Comparison of ENCODE assay signal across 15 cellular contexts in genomic region chr10:79224263-79224949, GRCh38.
DNase-seq lines count a peak whose midpoint lies in the region; ATAC-seq and TF ChIP-seq lines count a peak whose summit lies in the region.
"Had no signal": no experiment of that assay in that cellular context is flagged by ENCODE, and none has a peak within 500 bp of the region (broad histone marks: within the 10 kb centered on the region; RNA-seq: fewer than 3 reads in every experiment).

No MANE protein-coding gene starts in this region.

- H3K36me3 Mint-ChIP-seq in brain: peaks cover 29% of the 10 kb centered on the region
- H3K36me3 Mint-ChIP-seq in activated naive CD8-positive, alpha-beta T cell treated with anti-CD3 and anti-CD28 coated beads for 36 hours: no peaks in the 10 kb centered on the region

- in situ Hi-C loops in transverse colon (cut with MboI; ENCODE audit: low pct_ligation_motif_present in 1 of 4, low pct_unique_long_range_greater_than_20kb in 1 of 4, low sequenced_read_pairs in 3 of 4): loop anchor here in 1 of 4 donors (25.0 kb wide), 1 partner anchor 1012 kb away; no protein-coding TSS in a partner anchor

- H3K27me3 ChIP-seq in right cardiac atrium (ENCODE audit: control insufficient read depth, insufficient read depth) (no peaks in the 10 kb centered on the region), osteoblast (ENCODE audit: insufficient read depth, low read length) (no peaks in the 10 kb centered on the region), transverse colon (no peaks in the 10 kb centered on the region)

- H3K27ac Mint-ChIP-seq in brain: peak overlapping the region; percentile 92 to 100 (median 98)
- H3K27ac Mint-ChIP-seq in activated naive CD8-positive, alpha-beta T cell treated with anti-CD3 and anti-CD28 coated beads for 36 hours: no peak overlapping the region
- H3K27ac Mint-ChIP-seq: activated CD4-positive, alpha-beta T cell treated with anti-CD3 and anti-CD28 coated beads for 36 hours; activated T-cell treated with anti-CD3 and anti-CD28 coated beads, Interleukin-2, amount 50 U/mL, for 24 hours; T-helper 2 cell treated with Interferon-gamma antibody and Interleukin-4, amounts not matched to agents 5 μg/mL and 100 μg/mL, for 36 hours had no signal

- H3K9me3 ChIP-seq in right cardiac atrium (ENCODE audit: control insufficient read depth, low read length) (no peaks in the 10 kb centered on the region), osteoblast (ENCODE audit: low read depth, low read length) (no peaks in the 10 kb centered on the region), transverse colon (no peaks in the 10 kb centered on the region)

- H4K20me1 ChIP-seq in osteoblast (ENCODE audit: insufficient read depth, low read length): peaks cover 77% of the 10 kb centered on the region

- ATAC-seq in right cardiac atrium: no peak
- ATAC-seq in HG03442 (IDR thresholded peaks at IDR 0.05; ENCODE audit: unreplicated experiment): no peak
- ATAC-seq: activated CD4-positive, alpha-beta T cell treated with anti-CD3 and anti-CD28 coated beads for 36 hours had no signal

- TF ChIP-seq CTCF in brain (conservative IDR thresholded peaks at IDR 0.05): no peak
- no peak for TF ChIP-seq CTCF in osteoblast (IDR thresholded peaks at IDR 0.05; ENCODE audit: extremely low read depth, low read depth, low read length)
- no peak for TF ChIP-seq CTCF in transverse colon (IDR thresholded peaks at IDR 0.05)

- H3K4me3 ChIP-seq in right cardiac atrium (ENCODE audit: low read length) (no peak overlapping the region), osteoblast (ENCODE audit: insufficient read depth, low read length) (no peak overlapping the region), transverse colon (no peak overlapping the region)

- WGBS in right cardiac atrium: 71% methylated on average over 11 of the region's 11 CpGs
- WGBS in transverse colon (ENCODE audit: low coverage in 1 of 2), 2 donors: 87 to 100% methylated on average over 1 to 11 of the region's 11 CpGs

- peaks cover 97% of the 10 kb centered on the region for H3K4me1 Mint-ChIP-seq in brain
- no peaks in the 10 kb centered on the region for H3K4me1 Mint-ChIP-seq in activated naive CD8-positive, alpha-beta T cell treated with anti-CD3 and anti-CD28 coated beads for 36 hours
- H3K4me1 Mint-ChIP-seq: activated CD4-positive, alpha-beta T cell treated with anti-CD3 and anti-CD28 coated beads for 36 hours had no signal

- DNase-seq in right cardiac atrium (peak in 1 of 3 donors; percentile 47), osteoblast (ENCODE audit: insufficient read length, low spot score, missing footprints) (no peak), transverse colon (no peak), NCI-H1092 (lab: John Stamatoyannopoulos, UW) (no peak)
- no peak for DNase-seq in activated naive CD8-positive, alpha-beta T cell treated with anti-CD3 and anti-CD28 coated beads for 36 hours
- DNase-seq: activated CD4-positive, alpha-beta T cell treated with anti-CD3 and anti-CD28 coated beads for 36 hours; activated T-cell treated with anti-CD3 and anti-CD28 coated beads, Interleukin-2, amount 50 U/mL, for 24 hours; CD4-positive, CD25-positive, alpha-beta regulatory T cell; NCI-H1930; NCI-H748 treated with DMSO at 0.1 percent for 48 hours; RPMI8226; stimulated activated CD4-positive, alpha-beta T cell treated with anti-CD3 and anti-CD28 coated beads, Interleukin-4, amount 100 ng/mL, for 1 hour had no signal

- H3K9me3 Mint-ChIP-seq in brain: peaks cover 0 to 6% (median 0%) of the 10 kb centered on the region in 5 experiments
- no peaks in the 10 kb centered on the region for H3K9me3 Mint-ChIP-seq in activated naive CD8-positive, alpha-beta T cell treated with anti-CD3 and anti-CD28 coated beads for 36 hours
- H3K9me3 Mint-ChIP-seq: activated T-cell treated with anti-CD3 and anti-CD28 coated beads, Interleukin-2, amount 50 U/mL, for 24 hours; CD4-positive, CD25-positive, alpha-beta regulatory T cell; T-helper 2 cell treated with Interferon-gamma antibody and Interleukin-4, amounts not matched to agents 5 μg/mL and 100 μg/mL, for 36 hours had no signal

- no peak overlapping the region for H3K4me2 ChIP-seq in osteoblast (ENCODE audit: insufficient read depth, low read length)

- no peak for TF ChIP-seq POLR2A in transverse colon (IDR thresholded peaks at IDR 0.05)

- H3K36me3 ChIP-seq in osteoblast (ENCODE audit: insufficient read depth, low read length): peaks cover 71% of the 10 kb centered on the region
- H3K36me3 ChIP-seq in transverse colon: no peaks in the 10 kb centered on the region

- H3K27me3 Mint-ChIP-seq in brain: no peaks in the 10 kb centered on the region
- H3K27me3 Mint-ChIP-seq in activated naive CD8-positive, alpha-beta T cell treated with anti-CD3 and anti-CD28 coated beads for 36 hours: no peaks in the 10 kb centered on the region
- H3K27me3 Mint-ChIP-seq: activated CD4-positive, alpha-beta T cell treated with anti-CD3 and anti-CD28 coated beads for 36 hours; activated T-cell treated with anti-CD3 and anti-CD28 coated beads, Interleukin-2, amount 50 U/mL, for 24 hours; CD4-positive, CD25-positive, alpha-beta regulatory T cell had no signal

- peaks cover 52% of the 10 kb centered on the region for H3K4me1 ChIP-seq in right cardiac atrium (ENCODE audit: control insufficient read depth, insufficient read depth, low read length)
- no peaks in the 10 kb centered on the region for H3K4me1 ChIP-seq in osteoblast (ENCODE audit: insufficient read depth, low read length)
- peaks cover 28 to 52% (median 35%) of the 10 kb centered on the region in 4 donors for H3K4me1 ChIP-seq in transverse colon

- intact Hi-C loops in right cardiac atrium (cut with DNase I) (loop anchor here in 1 of 4 donors (5.0 kb wide), 1 partner anchor 48 kb away; no protein-coding TSS in a partner anchor), transverse colon (cut with DNase I; ENCODE audit: low total_unique reads) (loop anchor here (5.0 kb wide), 1 partner anchor 48 kb away; no protein-coding TSS in a partner anchor)

- H2AFZ ChIP-seq in osteoblast (ENCODE audit: low read length): no peak overlapping the region

- peaks cover 37% of the 10 kb centered on the region for H3K79me2 ChIP-seq in osteoblast (ENCODE audit: insufficient read depth, low read length)

- H3K27ac ChIP-seq in right cardiac atrium (ENCODE audit: low read length) (peak overlapping the region; percentile 19), osteoblast (ENCODE audit: low read depth, low read length) (peak overlapping the region; percentile 15), transverse colon (peak overlapping the region; percentile 65 to 89 (median 83))

- H3K4me3 Mint-ChIP-seq in brain: peak overlapping the region in 2 of 5 experiments; percentile 6 to 57
- H3K4me3 Mint-ChIP-seq in activated naive CD8-positive, alpha-beta T cell treated with anti-CD3 and anti-CD28 coated beads for 36 hours: no peak overlapping the region
- H3K4me3 Mint-ChIP-seq: activated CD4-positive, alpha-beta T cell treated with anti-CD3 and anti-CD28 coated beads for 36 hours; activated T-cell treated with anti-CD3 and anti-CD28 coated beads, Interleukin-2, amount 50 U/mL, for 24 hours; T-helper 2 cell treated with Interferon-gamma antibody and Interleukin-4, amounts not matched to agents 5 μg/mL and 100 μg/mL, for 36 hours had no signal

- TF ChIP-seq EP300 in transverse colon (IDR thresholded peaks at IDR 0.05; ENCODE audit: low read depth): no peak

Comparison
In these comparisons a context has a peak if more than half of its experiments do, and no peak if none do; other contexts are left out.
1. H3K27ac ChIP-seq: peak in every context shown above with its lines; median percentile 83 in transverse colon; 19 in right cardiac atrium; 15 in osteoblast.